In the genomic region with DNA sequence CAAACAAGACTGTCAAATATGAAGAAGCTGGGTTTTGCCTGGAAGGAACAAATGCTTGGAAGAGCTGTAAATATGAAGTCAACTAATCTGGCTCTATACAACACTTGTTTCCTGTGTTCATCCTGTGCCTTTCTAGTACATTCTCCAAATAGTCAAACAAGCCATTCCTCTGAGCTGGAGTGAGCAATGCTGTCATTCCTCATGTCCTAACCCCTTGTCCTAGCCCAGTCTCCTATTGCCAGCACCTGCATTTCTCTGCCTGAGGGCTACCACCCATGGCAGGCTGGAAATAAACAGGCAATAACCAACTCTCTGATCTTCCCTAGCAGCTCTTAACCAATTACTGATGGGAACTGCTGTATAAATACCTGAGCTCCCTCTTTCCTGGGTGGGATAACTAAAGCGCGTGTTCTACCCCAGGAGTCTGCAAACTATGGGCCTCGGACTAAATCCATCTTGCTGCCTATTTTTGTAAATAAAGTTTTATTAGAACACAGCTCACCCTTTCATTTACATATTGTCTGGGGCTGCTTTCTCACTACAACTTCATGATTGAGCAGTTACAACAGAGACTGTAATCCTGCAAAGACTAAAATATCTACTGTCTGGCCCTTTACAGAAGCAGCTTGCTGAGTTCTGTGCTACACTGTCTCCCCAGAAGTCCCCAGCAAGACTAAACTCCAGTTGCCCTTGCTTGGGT, we compare ENCODE assay signal across 34 cellular contexts. TPM values are rescaled to one million over a fixed set of nuclear protein-coding genes. Genes with fewer than 3 reads are reported as not detected.
"Had no signal": no experiment of that assay in that cellular context is flagged by ENCODE, and none has a peak within 500 bp of the region (broad histone marks: within the 10 kb centered on the region; RNA-seq: fewer than 3 reads in every experiment).

No MANE protein-coding gene starts in this region.

- FAIRE-seq: endometrium, endothelial cell of umbilical vein, frontal cortex had no signal

- H3K4me1 ChIP-seq: body of pancreas, breast epithelium, colonic mucosa, esophagus squamous epithelium had no signal

- DNase-seq: activated CD4-positive, alpha-beta memory T cell treated with anti-CD3 and anti-CD28 coated beads, Interleukin-2, amount 10 ng/mL, durations not matched to agents 7 days and 5 days; activated CD4-positive, alpha-beta T cell treated with anti-CD3 and anti-CD28 coated beads for 36 hours; activated CD4-positive, alpha-beta T cell treated with anti-CD3 and anti-CD28 coated beads, Interleukin-2, amount 10 ng/mL, durations not matched to agents 24 days and 14 days; activated CD4-positive, CD25-positive, alpha-beta regulatory T cell; activated CD4-positive, CD25-positive, alpha-beta regulatory T cell treated with anti-CD3 and anti-CD28 coated beads, Interleukin-2, amount 50 U/mL, for 72 hours; activated effector memory CD4-positive, alpha-beta T cell treated with Interleukin-2 at 50 U/mL for 16 hours; activated gamma-delta T cell treated with Interleukin-2 at 50 U/mL for 16 hours; activated naive CD4-positive, alpha-beta T cell treated with anti-CD3 and anti-CD28 coated beads, Interleukin-2, amount 50 U/mL, for 16 hours; activated naive CD4-positive, alpha-beta T cell treated with Interleukin-2 at 50 U/mL for 16 hours; activated T-cell treated with anti-CD3 and anti-CD28 coated beads, Interleukin-2, amount 50 U/mL, for 4 hours; amniotic stem cell; anterior cingulate cortex; body of pancreas; central memory CD4-positive, alpha-beta T cell; cerebellar nuclear complex; colonic mucosa; effector CD8-positive, alpha-beta T cell; esophagus squamous epithelium; head of caudate nucleus; T-helper 1 cell; T-helper 17 cell; T1000; WERI-Rb-1 had no signal

- ATAC-seq: activated CD4-positive, alpha-beta T cell treated with anti-CD3 and anti-CD28 coated beads for 36 hours; activated T-cell treated with anti-CD3 and anti-CD28 coated beads, Interleukin-2, amount 50 U/mL, for 4 hours; activated T-helper 17 cell treated with anti-CD3 and anti-CD28 coated beads, Interleukin-2, amount 50 U/mL, for 72 hours; body of pancreas; T-helper 17 cell had no signal

- H3K4me3 Mint-ChIP-seq: activated CD4-positive, alpha-beta memory T cell treated with anti-CD3 and anti-CD28 coated beads, Interleukin-2, amount 10 ng/mL, durations not matched to agents 7 days and 5 days; activated CD4-positive, alpha-beta T cell treated with anti-CD3 and anti-CD28 coated beads for 36 hours; activated CD4-positive, alpha-beta T cell treated with anti-CD3 and anti-CD28 coated beads, Interleukin-2, amount 10 ng/mL, durations not matched to agents 24 days and 14 days; activated naive CD8-positive, alpha-beta T cell; activated T-cell treated with anti-CD3 and anti-CD28 coated beads, Interleukin-2, amount 50 U/mL, for 4 hours; activated T-helper 17 cell treated with anti-CD3 and anti-CD28 coated beads, Interleukin-2, amount 50 U/mL, for 72 hours; T-helper 17 cell; T-helper 2 cell treated with Interferon-gamma antibody and Interleukin-4, amounts not matched to agents 5 μg/mL and 100 μg/mL, for 36 hours had no signal

- H3K4me3 ChIP-seq: body of pancreas, breast epithelium, cardiac muscle cell, colonic mucosa, esophagus squamous epithelium had no signal

- H3K9me3 Mint-ChIP-seq: activated CD4-positive, alpha-beta memory T cell treated with anti-CD3 and anti-CD28 coated beads, Interleukin-2, amount 10 ng/mL, durations not matched to agents 7 days and 5 days; activated CD4-positive, alpha-beta T cell treated with anti-CD3 and anti-CD28 coated beads, Interleukin-2, amount 10 ng/mL, durations not matched to agents 24 days and 14 days; activated T-cell treated with anti-CD3 and anti-CD28 coated beads, Interleukin-2, amount 50 U/mL, for 4 hours; activated T-helper 17 cell treated with anti-CD3 and anti-CD28 coated beads, Interleukin-2, amount 50 U/mL, for 72 hours; T-helper 2 cell treated with Interferon-gamma antibody and Interleukin-4, amounts not matched to agents 5 μg/mL and 100 μg/mL, for 36 hours had no signal

- H3K36me3 ChIP-seq: breast epithelium, cardiac muscle cell, colonic mucosa, esophagus squamous epithelium had no signal

- H3K9me3 ChIP-seq: body of pancreas, breast epithelium, colonic mucosa, esophagus squamous epithelium had no signal

- H3K36me3 Mint-ChIP-seq: activated naive CD8-positive, alpha-beta T cell had no signal

- H3K27ac Mint-ChIP-seq: activated CD4-positive, alpha-beta memory T cell treated with anti-CD3 and anti-CD28 coated beads, Interleukin-2, amount 10 ng/mL, durations not matched to agents 7 days and 5 days; activated CD4-positive, alpha-beta T cell treated with anti-CD3 and anti-CD28 coated beads for 36 hours; activated CD4-positive, alpha-beta T cell treated with anti-CD3 and anti-CD28 coated beads, Interleukin-2, amount 10 ng/mL, durations not matched to agents 24 days and 14 days; activated naive CD8-positive, alpha-beta T cell; activated T-helper 17 cell treated with anti-CD3 and anti-CD28 coated beads, Interleukin-2, amount 50 U/mL, for 72 hours; T-helper 17 cell; T-helper 2 cell treated with Interferon-gamma antibody and Interleukin-4, amounts not matched to agents 5 μg/mL and 100 μg/mL, for 36 hours had no signal

- H3K27me3 ChIP-seq: body of pancreas, cardiac muscle cell, colonic mucosa had no signal

- H3K4me1 Mint-ChIP-seq: activated CD4-positive, alpha-beta memory T cell treated with anti-CD3 and anti-CD28 coated beads, Interleukin-2, amount 10 ng/mL, durations not matched to agents 7 days and 5 days; activated CD4-positive, alpha-beta T cell treated with anti-CD3 and anti-CD28 coated beads for 36 hours; activated CD4-positive, alpha-beta T cell treated with anti-CD3 and anti-CD28 coated beads, Interleukin-2, amount 10 ng/mL, durations not matched to agents 24 days and 14 days; activated T-helper 17 cell treated with anti-CD3 and anti-CD28 coated beads, Interleukin-2, amount 50 U/mL, for 72 hours; T-helper 17 cell had no signal

- H3K27ac ChIP-seq: body of pancreas, breast epithelium, cardiac muscle cell, colonic mucosa, epithelial cell of prostate, esophagus squamous epithelium, WERI-Rb-1 had no signal

RNA-seq across cellular contexts. Expression of a gene that starts 13.4 kb away (rescaled TPM):
- total RNA-seq: activated CD4-positive, alpha-beta memory T cell treated with anti-CD3 and anti-CD28 coated beads, Interleukin-2, amount 10 ng/mL, durations not matched to agents 7 days and 5 days; activated CD4-positive, alpha-beta T cell treated with anti-CD3 and anti-CD28 coated beads for 36 hours; activated CD4-positive, alpha-beta T cell treated with anti-CD3 and anti-CD28 coated beads, Interleukin-2, amount 10 ng/mL, durations not matched to agents 24 days and 14 days; dermis microvascular lymphatic vessel endothelial cell; endothelial cell of umbilical vein; fibroblast of villous mesenchyme; T-helper 17 cell had no signal
- polyA plus RNA-seq: endothelial cell of umbilical vein had no signal

RNA-seq across cellular contexts. Expression of a gene that starts 51.2 kb away (rescaled TPM):
- total RNA-seq: activated CD4-positive, alpha-beta memory T cell treated with anti-CD3 and anti-CD28 coated beads, Interleukin-2, amount 10 ng/mL, durations not matched to agents 7 days and 5 days; cardiac muscle cell; dermis microvascular lymphatic vessel endothelial cell; endothelial cell of umbilical vein; frontal cortex; T-helper 17 cell had no signal
